Comparison of ENCODE assay signal across 10 cellular contexts in genomic region chr18:48589797-48590519, GRCh38. TPM values are rescaled to one million over a fixed set of nuclear protein-coding genes. Genes with fewer than 3 reads are reported as not detected.
DNase-seq lines count a peak whose midpoint lies in the region; FAIRE-seq and TF ChIP-seq lines count a peak whose summit lies in the region.
"Had no signal": no experiment of that assay in that cellular context is flagged by ENCODE, and none has a peak within 500 bp of the region (broad histone marks: within the 10 kb centered on the region; RNA-seq: fewer than 3 reads in every experiment).

No MANE protein-coding gene starts in this region.

- POLR2A ChIA-PET in H1 (lab: Charles Lee; ENCODE audit: partially characterized antibody): interaction anchor here (0.9 kb wide), 1 partner anchor 17 kb away, joined by 3 read pairs; no protein-coding TSS in a partner anchor
- POLR2A ChIA-PET in activated CD4-positive, alpha-beta T cell treated with anti-CD3 and anti-CD28 coated beads, Interleukin-2, amount 10 ng/mL, durations not matched to agents 7 days and 5 days (lab: Charles Lee): no interaction called here

- H3K23me2 ChIP-seq in H1 (ENCODE audit: low read depth, low read length): no peaks in the 10 kb centered on the region

- no peak for TF ChIP-seq EP300 in H1 (IDR thresholded peaks at IDR 0.05; ENCODE audit: borderline replicate concordance in 1 of 2, low read depth in 2 of 2, low read length in 2 of 2)

- no peak overlapping the region for H4K5ac ChIP-seq in H1 (ENCODE audit: insufficient read length, low read depth, low read length)

- H4K8ac ChIP-seq in H1 (ENCODE audit: extremely low read depth, insufficient read depth, low read length) (peak overlapping the region; percentile 32), mesenchymal stem cell (ENCODE audit: low read length) (no peak overlapping the region)

- H3K56ac ChIP-seq in H1 (replicated peaks; ENCODE audit: insufficient read length, low read depth, low read length): no peak overlapping the region

- H3K23ac ChIP-seq in H1 (ENCODE audit: insufficient read length) (no peak overlapping the region), mesenchymal stem cell (ENCODE audit: low read length in 2 of 2) (no peak overlapping the region)

- no peaks in the 10 kb centered on the region for H3K36me3 Mint-ChIP-seq in activated CD4-positive, alpha-beta T cell treated with anti-CD3 and anti-CD28 coated beads, Interleukin-2, amount 10 ng/mL, durations not matched to agents 7 days and 5 days (ENCODE audit: low read depth)

- WGBS in H1 (ENCODE audit: extremely low coverage in 1 of 2, insufficient coverage in 1 of 2, insufficient read length in 1 of 2, insufficient replicate concordance in 2 of 2, low coverage in 1 of 2, low lambda C conversion rate in 2 of 2, missing lambda C conversion rate in 1 of 2), 2 experiments: 90% methylated on average over 15 of the region's 15 CpGs; no CpG with 5 or more reads in 1 of the 2 experiments
- WGBS in mesenchymal stem cell: 94% methylated on average over 15 of the region's 15 CpGs
- 70% methylated on average over 15 of the region's 15 CpGs for WGBS in prostate gland

- CTCF ChIA-PET in H1 (lab: Charles Lee; ENCODE audit: partially characterized antibody): interaction anchor here (0.5 to 0.7 kb wide), 3 partner anchors 16 to 797 kb away, joined by 3 to 4 read pairs (median 3); no protein-coding TSS in a partner anchor
- CTCF ChIA-PET in activated CD4-positive, alpha-beta T cell treated with anti-CD3 and anti-CD28 coated beads, Interleukin-2, amount 10 ng/mL, durations not matched to agents 7 days and 5 days (lab: Charles Lee): interaction anchor here (0.9 kb wide), 1 partner anchor 11 kb away, joined by 3 read pairs; no protein-coding TSS in a partner anchor

- H3K9me3 ChIP-seq in H1 (ENCODE audit: insufficient read depth in 2 of 2, low read depth in 1 of 2, low read length in 1 of 2): no peaks in the 10 kb centered on the region
- no peaks in the 10 kb centered on the region for H3K9me3 ChIP-seq in mesenchymal stem cell (ENCODE audit: control insufficient read depth, low read length)
- no peaks in the 10 kb centered on the region for H3K9me3 ChIP-seq in prostate gland

- H3K14ac ChIP-seq in H1 (ENCODE audit: insufficient read length) (no peak overlapping the region), mesenchymal stem cell (ENCODE audit: low read length in 2 of 2) (peak overlapping the region in 1 of 2 experiments; percentile 4)

- H3K4me1 ChIP-seq in H1 (replicated peaks in 1 of 4; ENCODE audit: control insufficient read depth in 3 of 4, insufficient read depth in 4 of 4, low read length in 3 of 4): peaks cover 0 to 4% (median 2%) of the 10 kb centered on the region in 4 experiments; a peak in 1 of 7 replicates
- H3K4me1 ChIP-seq in mesenchymal stem cell (ENCODE audit: control insufficient read depth, insufficient read depth, low read depth, low read length): peaks cover 35% of the 10 kb centered on the region
- no peaks in the 10 kb centered on the region for H3K4me1 ChIP-seq in prostate gland (replicated peaks)

- no peak overlapping the region for H2BK12ac ChIP-seq in H1 (ENCODE audit: low read depth, low read length)
- H2BK12ac ChIP-seq in mesenchymal stem cell (ENCODE audit: low read length in 2 of 2): no peak overlapping the region

- H3K27me3 Mint-ChIP-seq in activated CD4-positive, alpha-beta T cell treated with anti-CD3 and anti-CD28 coated beads, Interleukin-2, amount 10 ng/mL, durations not matched to agents 7 days and 5 days: no peaks in the 10 kb centered on the region

- H3K27me3 ChIP-seq in H1 (replicated peaks in 1 of 4; ENCODE audit: control insufficient read depth in 3 of 4, extremely low read depth in 1 of 4, insufficient read depth in 3 of 4, low read length in 3 of 4) (no peaks in the 10 kb centered on the region), mesenchymal stem cell (ENCODE audit: control insufficient read depth in 1 of 2, insufficient read depth in 1 of 2, low read length in 2 of 2) (no peaks in the 10 kb centered on the region), prostate gland (replicated peaks; ENCODE audit: insufficient read depth) (no peaks in the 10 kb centered on the region)

- H3K79me1 ChIP-seq in H1 (ENCODE audit: low read depth, low read length): peaks cover 4% of the 10 kb centered on the region
- H3K79me1 ChIP-seq in mesenchymal stem cell (replicated peaks; ENCODE audit: low read length, poor library complexity, severe bottlenecking): peaks cover 46% of the 10 kb centered on the region

- H3K36me3 ChIP-seq in H1 (ENCODE audit: control insufficient read depth in 2 of 4, insufficient read depth in 4 of 4, low read length in 3 of 4) (no peaks in the 10 kb centered on the region), mesenchymal stem cell (ENCODE audit: control insufficient read depth in 1 of 2, insufficient read depth in 2 of 2, low read depth in 1 of 2, low read length in 2 of 2) (peaks cover 2 to 31% of the 10 kb centered on the region in 2 experiments), prostate gland (no peaks in the 10 kb centered on the region)

- H3K4me1 Mint-ChIP-seq in activated CD4-positive, alpha-beta T cell treated with anti-CD3 and anti-CD28 coated beads, Interleukin-2, amount 10 ng/mL, durations not matched to agents 7 days and 5 days: no peaks in the 10 kb centered on the region

- no peak overlapping the region for H2AK5ac ChIP-seq in H1 (ENCODE audit: low read depth, low read length)
- peak overlapping the region; percentile 8 for H2AK5ac ChIP-seq in mesenchymal stem cell (ENCODE audit: low read length, severe bottlenecking)

- H3K4me2 ChIP-seq in H1 (ENCODE audit: insufficient read depth in 1 of 2, low read depth in 2 of 2, low read length in 2 of 2) (no peak overlapping the region), mesenchymal stem cell (ENCODE audit: low read length, poor library complexity, severe bottlenecking) (peak overlapping the region; percentile 29)

- H3K79me2 ChIP-seq in H1 (ENCODE audit: control insufficient read depth in 1 of 2, insufficient read depth in 2 of 2, low read length in 2 of 2): peaks cover 0 to 2% of the 10 kb centered on the region in 2 experiments; a peak in 1 of 4 replicates

- H2BK120ac ChIP-seq in H1 (replicated peaks; ENCODE audit: low read depth, low read length) (no peak overlapping the region), mesenchymal stem cell (ENCODE audit: low read depth, low read length) (no peak overlapping the region)

- H3K4me3 ChIP-seq in H1 (ENCODE audit: extremely low read depth in 1 of 4, insufficient read depth in 2 of 4, low read depth in 3 of 4, low read length in 4 of 4) (no peak overlapping the region), mesenchymal stem cell (ENCODE audit: insufficient read depth in 1 of 2, low read depth in 1 of 2, low read length in 2 of 2) (no peak overlapping the region), prostate gland (no peak overlapping the region)

- no peak overlapping the region for H2BK20ac ChIP-seq in H1 (ENCODE audit: low read length)

- H3K4me3 Mint-ChIP-seq in activated CD4-positive, alpha-beta T cell treated with anti-CD3 and anti-CD28 coated beads, Interleukin-2, amount 10 ng/mL, durations not matched to agents 7 days and 5 days: no peak overlapping the region
- H3K4me3 Mint-ChIP-seq: memory B cell had no signal

- H3K27ac Mint-ChIP-seq in activated CD4-positive, alpha-beta T cell treated with anti-CD3 and anti-CD28 coated beads, Interleukin-2, amount 10 ng/mL, durations not matched to agents 7 days and 5 days: no peak overlapping the region
- H3K27ac Mint-ChIP-seq: memory B cell had no signal

- TF ChIP-seq POLR2A in H1 (IDR thresholded peaks at IDR 0.05; ENCODE audit: control extremely low read depth in 1 of 2, low read depth in 2 of 2, low read length in 2 of 2): no peak
- no peak for TF ChIP-seq POLR2A in prostate gland (IDR thresholded peaks at IDR 0.05)

- no peak overlapping the region for H3K27ac ChIP-seq in H1 (ENCODE audit: low read depth, low read length)
- peak overlapping the region; percentile 59 for H3K27ac ChIP-seq in mesenchymal stem cell (ENCODE audit: low read length, poor library complexity, severe bottlenecking)
- H3K27ac ChIP-seq in substantia nigra (ENCODE audit: low read depth, low read length, poor library complexity, severe bottlenecking): peak overlapping the region; percentile 85
- no peak overlapping the region for H3K27ac ChIP-seq in prostate gland

- H3K4ac ChIP-seq in H1 (replicated peaks; ENCODE audit: insufficient read length, low read depth, low read length) (no peak overlapping the region), mesenchymal stem cell (ENCODE audit: low read depth in 1 of 2, low read length in 2 of 2) (no peak overlapping the region)

- intact Hi-C loops in prostate gland (cut with DNase I): no loop called here

- DNase-seq in LHCN-M2 (ENCODE audit: low read depth): peak; percentile 70
- DNase-seq in H1 (ENCODE audit: low read depth in 1 of 2, low spot score in 2 of 2): no peak
- no peak for DNase-seq in mesenchymal stem cell
- DNase-seq in substantia nigra (lab: John Stamatoyannopoulos, UW): peak in 48 of 49 donors; percentile 17 to 92 (median 78)
- no peak for DNase-seq in activated CD4-positive, alpha-beta T cell treated with anti-CD3 and anti-CD28 coated beads, Interleukin-2, amount 10 ng/mL, durations not matched to agents 7 days and 5 days
- no peak for DNase-seq in stimulated activated CD4-positive, alpha-beta T cell treated with anti-CD3 and anti-CD28 coated beads, Interleukin-4, amount 100 ng/mL, for 24 hours
- DNase-seq in activated T-cell treated with anti-CD3 and anti-CD28 coated beads, Interleukin-2, amount 50 U/mL, for 48 hours: no peak
- DNase-seq in prostate gland (ENCODE audit: low spot score): no peak
- DNase-seq: NCI-H524 had no signal

- H3K18ac ChIP-seq in H1 (ENCODE audit: extremely low read depth, low read length) (no peak overlapping the region), mesenchymal stem cell (ENCODE audit: low read depth in 1 of 2, low read length in 2 of 2) (no peak overlapping the region)

- no peak for FAIRE-seq in H1 (lab: Jason Lieb, UNC)

- H2AFZ ChIP-seq in H1 (ENCODE audit: low read length) (no peak overlapping the region), mesenchymal stem cell (ENCODE audit: low read depth, low read length) (no peak overlapping the region)

- H2BK15ac ChIP-seq in H1 (ENCODE audit: low read length) (0 out of 2 replicates have a peak overlapping the region, but pooled peaks have one; percentile 31), mesenchymal stem cell (ENCODE audit: low read depth, poor library complexity, severe bottlenecking) (no peak overlapping the region)

- H4K91ac ChIP-seq in H1 (replicated peaks; ENCODE audit: insufficient read length, low read length) (no peak overlapping the region), mesenchymal stem cell (ENCODE audit: low read length) (no peak overlapping the region)

- H3K9ac ChIP-seq in H1 (replicated peaks in 1 of 4; ENCODE audit: extremely low read depth in 1 of 4, low read depth in 3 of 4, low read length in 3 of 4) (no peak overlapping the region), mesenchymal stem cell (ENCODE audit: low read length) (no peak overlapping the region)

- H3K9me3 Mint-ChIP-seq in activated CD4-positive, alpha-beta T cell treated with anti-CD3 and anti-CD28 coated beads, Interleukin-2, amount 10 ng/mL, durations not matched to agents 7 days and 5 days: no peaks in the 10 kb centered on the region
- H3K9me3 Mint-ChIP-seq: memory B cell had no signal

- no peak for TF ChIP-seq CTCF in H1 (IDR thresholded peaks at IDR 0.05; ENCODE audit: control extremely low read depth in 1 of 3, insufficient read depth in 1 of 3, low read depth in 1 of 3, low read length in 3 of 3)
- no peak for TF ChIP-seq CTCF in prostate gland (IDR thresholded peaks at IDR 0.05)

- H4K20me1 ChIP-seq in H1 (replicated peaks in 1 of 2; ENCODE audit: control insufficient read depth in 1 of 2, insufficient read depth in 2 of 2, low read length in 2 of 2): peaks cover 2 to 6% of the 10 kb centered on the region in 2 experiments

- TF ChIP-seq RAD21 in H1 (IDR thresholded peaks at IDR 0.05 in 1 of 2, conservative IDR thresholded peaks at IDR 0.05 in 1 of 2; ENCODE audit: low read depth in 2 of 2, low read length in 2 of 2): no peak

- no peak overlapping the region for H2BK5ac ChIP-seq in H1 (ENCODE audit: low read depth, low read length)
- H2BK5ac ChIP-seq in mesenchymal stem cell (ENCODE audit: low read depth, low read length, poor library complexity, severe bottlenecking): no peak overlapping the region

RNA-seq across cellular contexts. Expression of gene CTIF, which starts 51.1 kb away (rescaled TPM):
- total RNA-seq in LHCN-M2 (2014; rRNA removed) (15.8 and 18.1 TPM in 2 replicates), prostate gland (10 to 100 TPM in 1 of 2 donors, 1 to 10 TPM in 1; 8.1 to 57.9 TPM)
- polyA plus RNA-seq in LHCN-M2 (2012): 57.5 TPM
- total RNA-seq in H1 (2021; fragmentation: NEBNext Ultra II Directional; extraction: Animal tissue kit (Norgen Biotek cat#: 25700)): 17.8 and 22.0 TPM in 2 replicates
- polyA plus RNA-seq in H1 (2011; rRNA removed): 9.0 and 9.3 TPM in 2 replicates
- 12.2 TPM for polyA plus RNA-seq in H1 (2011; cell fraction: cytosol; rRNA removed)
- 73.5 TPM for polyA plus RNA-seq in H1 (2011; cell fraction: nucleus; rRNA removed)
- polyA plus RNA-seq in H1 (2012, experiment 1 of 2): 12.2 to 20.1 TPM (median 18.8 TPM) in 4 replicates
- 6.9 TPM for polyA plus RNA-seq in H1 (2012, experiment 2 of 2)
- polyA plus RNA-seq in H1 (2013, experiment 1 of 2): 11.2 TPM
- 9.2 TPM for polyA plus RNA-seq in H1 (2013, experiment 2 of 2)
- polyA minus RNA-seq in H1 (2011; rRNA and poly(A)+ RNA removed): 15.8 and 16.2 TPM in 2 replicates
- 11.4 TPM for polyA minus RNA-seq in H1 (2011; cell fraction: cytosol; rRNA and poly(A)+ RNA removed)
- polyA minus RNA-seq in H1 (2011; cell fraction: nucleus; rRNA and poly(A)+ RNA removed): 38.2 TPM
- 39.3 TPM for polyA plus RNA-seq in mesenchymal stem cell (2013, experiment 1 of 2)
- 37.2 TPM for polyA plus RNA-seq in mesenchymal stem cell (2013, experiment 2 of 2)
- total RNA-seq in activated CD4-positive, alpha-beta T cell treated with anti-CD3 and anti-CD28 coated beads, Interleukin-2, amount 10 ng/mL, durations not matched to agents 7 days and 5 days: 1 to 10 TPM; 1.5 to 2.7 TPM

Comparison
In these comparisons a context has a peak if more than half of its experiments do, and no peak if none do; other contexts are left out.
1. DNase-seq: peak in LHCN-M2 (single experiment) and substantia nigra (48 of 49); none in H1 (0 of 2), mesenchymal stem cell (single experiment), activated CD4-positive, alpha-beta T cell treated with anti-CD3 and anti-CD28 coated beads, Interleukin-2, amount 10 ng/mL, durations not matched to agents 7 days and 5 days (single experiment), stimulated activated CD4-positive, alpha-beta T cell treated with anti-CD3 and anti-CD28 coated beads, Interleukin-4, amount 100 ng/mL, for 24 hours (single experiment), activated T-cell treated with anti-CD3 and anti-CD28 coated beads, Interleukin-2, amount 50 U/mL, for 48 hours (0 of 2) and prostate gland (single experiment).
2. H3K27ac ChIP-seq: peak in mesenchymal stem cell (single experiment) and substantia nigra (single experiment); none in H1 (single experiment) and prostate gland (0 of 2).